ENCODE assay signal across 8 cellular contexts in genomic region chr12:125186471-125187147, GRCh38. TPM values are rescaled to one million over a fixed set of nuclear protein-coding genes. Genes with fewer than 3 reads are reported as not detected.
DNase-seq lines count a peak whose midpoint lies in the region; ATAC-seq, FAIRE-seq and TF ChIP-seq lines count a peak whose summit lies in the region.

No MANE protein-coding gene starts in this region.

- H3K79me2 ChIP-seq in DOHH2 (ENCODE audit: control insufficient read depth, low read length) = no peaks in the 10 kb centered on the region
- no peaks in the 10 kb centered on the region for H3K79me2 ChIP-seq in K562 (ENCODE audit: control insufficient read depth, insufficient read depth, low read length)

- H3K9ac ChIP-seq in K562 (ENCODE audit: insufficient read depth in 1 of 2, low read depth in 2 of 2, low read length in 2 of 2) = no peak overlapping the region

- no peaks in the 10 kb centered on the region for H3K9me2 ChIP-seq in DOHH2 (replicated peaks; ENCODE audit: control insufficient read depth, low read length)

- H3K4me2 ChIP-seq in DOHH2 (ENCODE audit: low read length) = peak overlapping the region; percentile 62
- H3K4me2 ChIP-seq in K562 (ENCODE audit: insufficient read depth, low read length) = no peak overlapping the region

- no peak; the same call in 2 of the 3 replicates for ATAC-seq in K562

- H3K4me3 Mint-ChIP-seq in nephron = peak overlapping the region in 2 of 3 experiments; percentile 52 to 66

- in situ Hi-C loops in K562 (cut with MboI) = no loop called here

- no TSS peak for BruUV-seq in K562 (replicated peaks; lab: Mats Ljungman, UMichigan)

- no peak for TF ChIP-seq RAD21 in K562 (CRISPR knock-in tag; conservative IDR thresholded peaks at IDR 0.05 in 1 of 2, IDR thresholded peaks at IDR 0.05 in 1 of 2)

- TF ChIP-seq CTCF in DOHH2 (IDR thresholded peaks at IDR 0.05; ENCODE audit: low read depth, low read length, poor library complexity, severe bottlenecking) = no peak
- no peak for TF ChIP-seq CTCF in K562 (IDR thresholded peaks at IDR 0.05 in 2 of 3, conservative IDR thresholded peaks at IDR 0.05 in 1 of 3; ENCODE audit: insufficient read depth in 2 of 3, low read depth in 1 of 3, low read length in 3 of 3)
- TF ChIP-seq CTCF in nephron (IDR thresholded peaks at IDR 0.05; ENCODE audit: unreplicated experiment in 3 of 3) = no peak
- no peak for TF ChIP-seq CTCF in BE2C (IDR thresholded peaks at IDR 0.05; ENCODE audit: low read depth, low read length)

- H3K4me1 Mint-ChIP-seq in nephron = peaks cover 20% of the 10 kb centered on the region

- CTCF ChIA-PET in K562 (lab: Yijun Ruan, JAX; ENCODE audit: low intra/inter-chr PET ratio) = interaction anchor here (0.6 kb wide), 1 partner anchor 382 kb away, joined by 3 read pairs; no protein-coding TSS in a partner anchor

- H3K4me1 ChIP-seq in DOHH2 (ENCODE audit: control insufficient read depth, low read length) (peaks cover 24% of the 10 kb centered on the region), K562 (replicated peaks in 1 of 2; ENCODE audit: control insufficient read depth in 2 of 2, insufficient read depth in 2 of 2, low read length in 2 of 2) (peaks cover 0 to 24% of the 10 kb centered on the region in 2 experiments; a peak in 3 of 5 replicates), BE2C (peaks cover 2% of the 10 kb centered on the region; the same call in 1 of the 2 replicates)

- H3K9me1 ChIP-seq in K562 (ENCODE audit: control insufficient read depth, insufficient read depth, low read length) = no peaks in the 10 kb centered on the region

- no peak overlapping the region for H3K27ac Mint-ChIP-seq in nephron

- H3K36me3 ChIP-seq in DOHH2 (ENCODE audit: control insufficient read depth, low read length) (no peaks in the 10 kb centered on the region), K562 (ENCODE audit: control insufficient read depth, insufficient read depth, low read length) (no peaks in the 10 kb centered on the region), BE2C (no peaks in the 10 kb centered on the region)

- no peak for TF ChIP-seq EP300 in K562 (IDR thresholded peaks at IDR 0.05; ENCODE audit: low read length)

- no peaks in the 10 kb centered on the region for H3K9me3 Mint-ChIP-seq in nephron

- peak overlapping the region; percentile 58 for H3K4me3 ChIP-seq in DOHH2 (ENCODE audit: low read length)
- H3K4me3 ChIP-seq in K562 = peak overlapping the region; percentile 14; the same call in 1 of the 2 replicates
- H3K4me3 ChIP-seq in BE2C (ENCODE audit: low read depth, low read length) = no peak overlapping the region

- intact Hi-C loops in K562 (cut with micrococcal nuclease) = loop anchor here (10.0 kb wide), 1 partner anchor 148 kb away; no protein-coding TSS in a partner anchor

- H2AFZ ChIP-seq in K562 (ENCODE audit: low read depth, low read length) = no peak overlapping the region

- POLR2A ChIA-PET in K562 (lab: Yijun Ruan, JAX) = no interaction called here

- FAIRE-seq in K562 (lab: Jason Lieb, UNC) = no peak

- 20% methylated on average over 29 of the region's 90 CpGs for WGBS in K562 (ENCODE audit: insufficient coverage, low coverage, missing lambda C conversion rate)

- H3K36me3 Mint-ChIP-seq in nephron (ENCODE audit: low read depth) = no peaks in the 10 kb centered on the region

- peaks cover 92% of the 10 kb centered on the region for H3K27me3 Mint-ChIP-seq in nephron (ENCODE audit: low read depth)

- TF ChIP-seq POLR2A in K562 (conservative IDR thresholded peaks at IDR 0.05) = no peak

- peaks cover 5% of the 10 kb centered on the region; the same call in 1 of the 2 replicates for H3F3A ChIP-seq in DOHH2 (ENCODE audit: control insufficient read depth, insufficient read depth)

- DNase-seq in HCEC 1CT (peak; percentile 20), K562 (ENCODE audit: extremely low read depth in 1 of 4, low spot score in 3 of 4) (peak in 2 of 4 experiments; percentile 29 to 31), BE2C (no peak), RKO (ENCODE audit: low spot score) (no peak), foreskin melanocyte (no peak)
- no peak for DNase-seq in stimulated activated CD4-positive, alpha-beta T cell treated with anti-CD3 and anti-CD28 coated beads, Interleukin-15, amount 100 ng/mL, for 24 hours

- H3K9me3 ChIP-seq in DOHH2 (ENCODE audit: control insufficient read depth, insufficient read depth, low read length) = no peaks in the 10 kb centered on the region
- no peaks in the 10 kb centered on the region for H3K9me3 ChIP-seq in K562 (replicated peaks; ENCODE audit: control insufficient read depth, insufficient read depth, low read depth, low read length)
- no peaks in the 10 kb centered on the region; the same call in 1 of the 2 replicates for H3K9me3 ChIP-seq in BE2C

- H3K27ac ChIP-seq in DOHH2 (ENCODE audit: low read depth, low read length) (no peak overlapping the region), K562 (ENCODE audit: extremely low read depth, low read depth, low read length) (no peak overlapping the region)

- no peaks in the 10 kb centered on the region for H4K20me1 ChIP-seq in DOHH2 (ENCODE audit: control insufficient read depth, insufficient read depth, low read depth, low read length)
- H4K20me1 ChIP-seq in K562 (replicated peaks; ENCODE audit: control insufficient read depth, insufficient read depth, low read length) = peaks cover 6% of the 10 kb centered on the region; the same call in 1 of the 2 replicates

- H3K27me3 ChIP-seq in DOHH2 (ENCODE audit: control insufficient read depth, low read length) = peaks cover 53% of the 10 kb centered on the region
- peaks cover 15 to 54% of the 10 kb centered on the region in 2 experiments for H3K27me3 ChIP-seq in K562 (ENCODE audit: control insufficient read depth in 2 of 2, insufficient read depth in 2 of 2, low read length in 2 of 2)
- peaks cover 70% of the 10 kb centered on the region for H3K27me3 ChIP-seq in BE2C

TF ChIP-seq in K562, 482 proteins besides CTCF, POLR2A, EP300 and RAD21:
- TF ChIP-seq BRF1 (IDR thresholded peaks at IDR 0.05; ENCODE audit: borderline replicate concordance, extremely low read depth, insufficient read length) (no peak), ZNF263 (CRISPR knock-in tag; IDR thresholded peaks at IDR 0.05; ENCODE audit: borderline replicate concordance) (peak; percentile 20; the same call in 1 of the 2 replicates), IRF9 (tag; IDR thresholded peaks at IDR 0.05) (no peak)

RNA-seq across cellular contexts. Expression of gene TMEM132B, which starts 0.4 kb away (rescaled TPM):
- total RNA-seq in K562 (2011; cell fraction: chromatin; rRNA removed; ENCODE audit: low replicate concordance) = not detected in 2 replicates
- total RNA-seq in K562 (2011; cell fraction: nucleolus; rRNA removed) = not detected in 2 replicates
- total RNA-seq in K562 (2011; cell fraction: nucleoplasm; rRNA removed) = not detected in 2 replicates
- total RNA-seq in K562 (2014; rRNA removed) (not detected in 2 replicates), K562 (2014; rRNA removed; fragmentation: Illumina TruSeq; extraction: Trizol) (0.04 TPM in 1 of 2 replicates, not detected in the other), K562 (2015; rRNA removed; fragmentation: Illumina TruSeq; extraction: Trizol) (0.07 TPM in 1 of 2 replicates, not detected in the other), K562 (2021) (0.18 TPM in 1 of 2 replicates, not detected in the other)
- polyA plus RNA-seq in K562 (2011; rRNA removed) (0.01 TPM in 1 of 2 replicates, not detected in the other), K562 (2014; fragmentation: Illumina TruSeq; extraction: Trizol) (0.13 TPM in 1 of 2 replicates, not detected in the other), K562 (2014; fragmentation: Nextera tagmentation; extraction: Ambion mirVana) (not detected), K562 (2014; rRNA removed) (not detected in 2 replicates)
- not detected in 2 replicates for polyA plus RNA-seq in K562 (2011; cell fraction: cytosol; rRNA removed)
- polyA plus RNA-seq in K562 (2011; cell fraction: nucleus; rRNA removed) = 0.04 and 0.11 TPM in 2 replicates
- polyA plus RNA-seq in K562 (2012) = 0.01 and 0.14 TPM in 2 replicates
- polyA minus RNA-seq in K562 (2011; rRNA and poly(A)+ RNA removed) = not detected in 2 replicates
- polyA minus RNA-seq in K562 (2011; cell fraction: cytosol; rRNA and poly(A)+ RNA removed) = not detected in 2 replicates
- polyA minus RNA-seq in K562 (2011; cell fraction: nucleus; rRNA and poly(A)+ RNA removed) = not detected in 2 replicates
- polyA plus RNA-seq in BE2C (2012; ENCODE audit: insufficient read depth, insufficient read length, low read depth) = 0.96 TPM
